In genomic region chr3:135106445-135106844, GRCh38 we compare ENCODE assay signal across 1 cellular context.
TF ChIP-seq lines count a peak whose summit lies in the region.

No MANE protein-coding gene starts in this region.

TF ChIP-seq in K562, 482 proteins besides CTCF, POLR2A, EP300 and RAD21 (continued from another document):
- TF ChIP-seq, protein P1, sequence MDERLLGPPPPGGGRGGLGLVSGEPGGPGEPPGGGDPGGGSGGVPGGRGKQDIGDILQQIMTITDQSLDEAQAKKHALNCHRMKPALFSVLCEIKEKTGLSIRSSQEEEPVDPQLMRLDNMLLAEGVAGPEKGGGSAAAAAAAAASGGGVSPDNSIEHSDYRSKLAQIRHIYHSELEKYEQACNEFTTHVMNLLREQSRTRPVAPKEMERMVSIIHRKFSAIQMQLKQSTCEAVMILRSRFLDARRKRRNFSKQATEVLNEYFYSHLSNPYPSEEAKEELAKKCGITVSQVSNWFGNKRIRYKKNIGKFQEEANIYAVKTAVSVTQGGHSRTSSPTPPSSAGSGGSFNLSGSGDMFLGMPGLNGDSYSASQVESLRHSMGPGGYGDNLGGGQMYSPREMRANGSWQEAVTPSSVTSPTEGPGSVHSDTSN (CRISPR knock-in tag; IDR thresholded peaks at IDR 0.05; ENCODE audit: low read depth), result no peak
- TF ChIP-seq, protein P1 (tag; conservative IDR thresholded peaks at IDR 0.05; ENCODE audit: low read depth), result no peak
- TF ChIP-seq RBM14 (IDR thresholded peaks at IDR 0.05; ENCODE audit: borderline replicate concordance, insufficient read depth, low read depth, low read length) (no peak), JUND (IDR thresholded peaks at IDR 0.05; ENCODE audit: borderline replicate concordance, low read depth, low read length) (no peak), JUND (tag; IDR thresholded peaks at IDR 0.05; ENCODE audit: borderline replicate concordance, low read depth, low read length) (no peak), POLR3A (IDR thresholded peaks at IDR 0.05; ENCODE audit: borderline replicate concordance, extremely low read depth, insufficient read depth, insufficient read length) (no peak), EHMT2 (IDR thresholded peaks at IDR 0.05) (peak; percentile 94), RFX5 (IDR thresholded peaks at IDR 0.05; ENCODE audit: low read depth, low read length) (no peak), NEUROD1 (IDR thresholded peaks at IDR 0.05; ENCODE audit: borderline replicate concordance, low read depth, low read length, partially characterized antibody) (no peak), ZBTB34 (CRISPR knock-in tag; IDR thresholded peaks at IDR 0.05) (no peak), PHTF2 (CRISPR knock-in tag; IDR thresholded peaks at IDR 0.05) (no peak)
- TF ChIP-seq, protein P2, sequence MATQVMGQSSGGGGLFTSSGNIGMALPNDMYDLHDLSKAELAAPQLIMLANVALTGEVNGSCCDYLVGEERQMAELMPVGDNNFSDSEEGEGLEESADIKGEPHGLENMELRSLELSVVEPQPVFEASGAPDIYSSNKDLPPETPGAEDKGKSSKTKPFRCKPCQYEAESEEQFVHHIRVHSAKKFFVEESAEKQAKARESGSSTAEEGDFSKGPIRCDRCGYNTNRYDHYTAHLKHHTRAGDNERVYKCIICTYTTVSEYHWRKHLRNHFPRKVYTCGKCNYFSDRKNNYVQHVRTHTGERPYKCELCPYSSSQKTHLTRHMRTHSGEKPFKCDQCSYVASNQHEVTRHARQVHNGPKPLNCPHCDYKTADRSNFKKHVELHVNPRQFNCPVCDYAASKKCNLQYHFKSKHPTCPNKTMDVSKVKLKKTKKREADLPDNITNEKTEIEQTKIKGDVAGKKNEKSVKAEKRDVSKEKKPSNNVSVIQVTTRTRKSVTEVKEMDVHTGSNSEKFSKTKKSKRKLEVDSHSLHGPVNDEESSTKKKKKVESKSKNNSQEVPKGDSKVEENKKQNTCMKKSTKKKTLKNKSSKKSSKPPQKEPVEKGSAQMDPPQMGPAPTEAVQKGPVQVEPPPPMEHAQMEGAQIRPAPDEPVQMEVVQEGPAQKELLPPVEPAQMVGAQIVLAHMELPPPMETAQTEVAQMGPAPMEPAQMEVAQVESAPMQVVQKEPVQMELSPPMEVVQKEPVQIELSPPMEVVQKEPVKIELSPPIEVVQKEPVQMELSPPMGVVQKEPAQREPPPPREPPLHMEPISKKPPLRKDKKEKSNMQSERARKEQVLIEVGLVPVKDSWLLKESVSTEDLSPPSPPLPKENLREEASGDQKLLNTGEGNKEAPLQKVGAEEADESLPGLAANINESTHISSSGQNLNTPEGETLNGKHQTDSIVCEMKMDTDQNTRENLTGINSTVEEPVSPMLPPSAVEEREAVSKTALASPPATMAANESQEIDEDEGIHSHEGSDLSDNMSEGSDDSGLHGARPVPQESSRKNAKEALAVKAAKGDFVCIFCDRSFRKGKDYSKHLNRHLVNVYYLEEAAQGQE (CRISPR knock-in tag; IDR thresholded peaks at IDR 0.05; ENCODE audit: low read depth), result peak; percentile 91
TF ChIP-seq in K562: peak in this region for 3.
